In the genomic region with DNA sequence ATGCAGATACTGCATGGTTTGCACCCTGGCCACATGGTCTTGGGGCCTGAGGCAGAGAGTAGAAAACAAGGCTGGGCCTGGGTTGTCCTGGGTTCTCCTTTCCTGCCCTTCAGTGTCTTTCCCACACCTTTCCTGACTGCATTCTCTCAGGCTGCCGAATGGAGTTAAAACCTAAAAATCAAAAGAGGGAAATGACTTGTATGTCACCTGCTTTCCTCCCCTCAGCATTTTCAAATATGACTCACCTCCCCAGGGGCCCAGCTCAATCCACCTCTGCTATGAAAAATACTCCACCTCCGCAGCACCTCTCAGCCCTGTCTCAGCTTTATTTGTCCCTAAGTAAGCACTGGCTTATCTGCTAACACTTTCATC, we compare ENCODE assay signal across 13 cellular contexts.
DNase-seq lines count a peak whose midpoint lies in the region; ATAC-seq lines count a peak whose summit lies in the region.
"Had no signal": no experiment of that assay in that cellular context is flagged by ENCODE, and none has a peak within 500 bp of the region (broad histone marks: within the 10 kb centered on the region; RNA-seq: fewer than 3 reads in every experiment).

No MANE protein-coding gene starts in this region.

- peak overlapping the region; percentile 92 for H3K27ac ChIP-seq in HUES48 (ENCODE audit: low read depth, low read length)
- H3K27ac ChIP-seq: A549, left ventricle myocardium inferior, right lobe of liver had no signal

- ATAC-seq in HG02678 (IDR thresholded peaks at IDR 0.05; ENCODE audit: unreplicated experiment) = peak; percentile 84
- ATAC-seq in stimulated activated memory B cell treated with anti-CD40 and anti-IgM and Interleukin-4, amounts not matched to agents 10 μg/mL and 1 μg/mL and 100 μg/mL, for 72 hours = peak; percentile 90
- ATAC-seq: A549, right lobe of liver had no signal

- H3K36me3 Mint-ChIP-seq in stimulated activated memory B cell treated with anti-CD40 and anti-IgM and Interleukin-4, amounts not matched to agents 10 μg/mL and 1 μg/mL and 100 μg/mL, for 72 hours = no peaks in the 10 kb centered on the region
- H3K36me3 Mint-ChIP-seq: activated naive CD8-positive, alpha-beta T cell had no signal

- no peaks in the 10 kb centered on the region for H3K9me3 ChIP-seq in HUES48 (ENCODE audit: control insufficient read depth, insufficient read depth, low read length)
- H3K9me3 ChIP-seq: A549, left ventricle myocardium inferior, right lobe of liver had no signal

- H3K9me3 Mint-ChIP-seq in stimulated activated memory B cell treated with anti-CD40 and anti-IgM and Interleukin-4, amounts not matched to agents 10 μg/mL and 1 μg/mL and 100 μg/mL, for 72 hours = no peaks in the 10 kb centered on the region
- H3K9me3 Mint-ChIP-seq: T-helper 2 cell treated with Interferon-gamma antibody and Interleukin-4, amounts not matched to agents 5 μg/mL and 100 μg/mL, for 36 hours had no signal

- H3K4me1 ChIP-seq in HUES48 (ENCODE audit: control insufficient read depth, insufficient read depth, low read length) = peaks cover 30% of the 10 kb centered on the region
- H3K4me1 ChIP-seq: A549, left ventricle myocardium inferior, right lobe of liver had no signal

- 0 out of 2 replicates have a peak overlapping the region, but pooled peaks have one; percentile 24 for H3K4me3 ChIP-seq in HUES48 (ENCODE audit: low read depth, low read length)
- H3K4me3 ChIP-seq: A549, left ventricle myocardium inferior, right lobe of liver had no signal

- no peaks in the 10 kb centered on the region for H3K27me3 ChIP-seq in HUES48 (ENCODE audit: control insufficient read depth, insufficient read depth, low read length)
- H3K27me3 ChIP-seq: right lobe of liver had no signal

- peak; percentile 10 for DNase-seq in NCI-H82 (lab: John Stamatoyannopoulos, UW)
- DNase-seq in NCI-H82 treated with DMSO at 0.1 percent for 48 hours (lab: John Stamatoyannopoulos, UW; ENCODE audit: unreplicated experiment) = no peak
- DNase-seq in NCI-H187 (lab: John Stamatoyannopoulos, UW) = no peak
- DNase-seq in effector CD8-positive, alpha-beta T cell (lab: John Stamatoyannopoulos, UW) = no peak
- no peak for DNase-seq in SIG-M5 treated with dmso at 0.1 percent for 504 hours (lab: John Stamatoyannopoulos, UW; ENCODE audit: unreplicated experiment)
- DNase-seq: left ventricle myocardium inferior, right lobe of liver had no signal

- H3K27ac Mint-ChIP-seq in stimulated activated memory B cell treated with anti-CD40 and anti-IgM and Interleukin-4, amounts not matched to agents 10 μg/mL and 1 μg/mL and 100 μg/mL, for 72 hours = peak overlapping the region; percentile 81
- H3K27ac Mint-ChIP-seq: activated naive CD8-positive, alpha-beta T cell; T-helper 2 cell treated with Interferon-gamma antibody and Interleukin-4, amounts not matched to agents 5 μg/mL and 100 μg/mL, for 36 hours had no signal

- peak overlapping the region; percentile 61 for H3K4me3 Mint-ChIP-seq in stimulated activated memory B cell treated with anti-CD40 and anti-IgM and Interleukin-4, amounts not matched to agents 10 μg/mL and 1 μg/mL and 100 μg/mL, for 72 hours
- H3K4me3 Mint-ChIP-seq: activated naive CD8-positive, alpha-beta T cell; T-helper 2 cell treated with Interferon-gamma antibody and Interleukin-4, amounts not matched to agents 5 μg/mL and 100 μg/mL, for 36 hours had no signal

- H3K27me3 Mint-ChIP-seq in stimulated activated memory B cell treated with anti-CD40 and anti-IgM and Interleukin-4, amounts not matched to agents 10 μg/mL and 1 μg/mL and 100 μg/mL, for 72 hours = peaks cover 8% of the 10 kb centered on the region

- no peaks in the 10 kb centered on the region for H3K36me3 ChIP-seq in HUES48 (ENCODE audit: control insufficient read depth, insufficient read depth, low read length)
- H3K36me3 ChIP-seq: left ventricle myocardium inferior, right lobe of liver had no signal

- peaks cover 24% of the 10 kb centered on the region for H3K4me1 Mint-ChIP-seq in stimulated activated memory B cell treated with anti-CD40 and anti-IgM and Interleukin-4, amounts not matched to agents 10 μg/mL and 1 μg/mL and 100 μg/mL, for 72 hours

- no peak overlapping the region for H3K9ac ChIP-seq in HUES48 (ENCODE audit: low read depth, low read length)
